16 cellular contexts compared by ENCODE assay signal in the genomic region with DNA sequence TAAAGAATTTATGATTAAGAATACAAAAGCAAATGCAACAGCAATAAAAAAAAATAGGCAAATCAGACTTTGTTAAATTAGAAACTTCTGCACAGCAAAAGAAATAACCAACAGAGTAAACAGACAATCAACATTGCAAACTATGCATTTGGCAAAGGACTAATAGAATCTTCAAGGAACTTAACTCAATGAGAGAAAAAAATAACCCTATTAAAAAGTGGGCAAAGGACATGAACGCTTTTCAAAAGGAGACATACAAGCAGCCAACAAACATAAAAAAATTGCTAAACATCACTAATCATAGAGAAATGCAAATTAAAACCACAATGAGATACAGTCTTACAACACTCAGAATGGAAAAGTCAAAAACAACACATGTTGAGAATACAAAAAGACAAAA.
DNase-seq lines count a peak whose midpoint lies in the region; ATAC-seq, FAIRE-seq and TF ChIP-seq lines count a peak whose summit lies in the region.
"Had no signal": no experiment of that assay in that cellular context is flagged by ENCODE, and none has a peak within 500 bp of the region (broad histone marks: within the 10 kb centered on the region; RNA-seq: fewer than 3 reads in every experiment).

No MANE protein-coding gene starts in this region.

- H3K27me3 Mint-ChIP-seq in naive thymus-derived CD8-positive, alpha-beta T cell: peaks cover 0 to 4% (median 0%) of the 10 kb centered on the region in 5 donors
- H3K27me3 Mint-ChIP-seq: CD4-positive, alpha-beta T cell had no signal

- no peak for ATAC-seq in HG02852 (IDR thresholded peaks at IDR 0.05; ENCODE audit: unreplicated experiment)
- no peak for ATAC-seq in naive thymus-derived CD8-positive, alpha-beta T cell
- ATAC-seq: GM23338 had no signal

- H3K9me3 Mint-ChIP-seq in naive thymus-derived CD8-positive, alpha-beta T cell: no peaks in the 10 kb centered on the region
- H3K9me3 Mint-ChIP-seq: CD4-positive, alpha-beta T cell; GM23338 had no signal

- H3K36me3 Mint-ChIP-seq in naive thymus-derived CD8-positive, alpha-beta T cell: no peaks in the 10 kb centered on the region

- POLR2A ChIA-PET in naive thymus-derived CD8-positive, alpha-beta T cell (lab: Charles Lee): no interaction called here

- DNase-seq in D721Med (ENCODE audit: insufficient read length, low spot score) (no peak), amniotic epithelial cell (ENCODE audit: low read depth) (peak; percentile 12), fibroblast of mammary gland (ENCODE audit: low read depth) (peak; percentile 42), NCI-H345 (lab: John Stamatoyannopoulos, UW) (no peak)
- DNase-seq in naive thymus-derived CD8-positive, alpha-beta T cell: no peak
- DNase-seq: AML-193; CD4-positive, alpha-beta T cell; DMS53; DND-41; EL; HCEC 1CT had no signal

- H3K4me3 ChIP-seq in fibroblast of mammary gland (ENCODE audit: control insufficient read depth, low read depth, low read length): no peak overlapping the region
- H3K4me3 ChIP-seq: GM23338 had no signal

- no peak for TF ChIP-seq CTCF in D721Med (IDR thresholded peaks at IDR 0.05; ENCODE audit: insufficient read depth, missing control alignments)
- TF ChIP-seq CTCF in fibroblast of mammary gland (conservative IDR thresholded peaks at IDR 0.05; ENCODE audit: control insufficient read depth, insufficient read depth, low read depth, low read length): no peak

- FAIRE-seq in D721Med (lab: Jason Lieb, UNC): peak; percentile 99
- FAIRE-seq: GM12892, GM18507, H54 had no signal

- no peak overlapping the region for H3K4me3 Mint-ChIP-seq in naive thymus-derived CD8-positive, alpha-beta T cell
- H3K4me3 Mint-ChIP-seq: CD4-positive, alpha-beta T cell; GM23338 had no signal

- no peaks in the 10 kb centered on the region for H3K4me1 Mint-ChIP-seq in naive thymus-derived CD8-positive, alpha-beta T cell
- H3K4me1 Mint-ChIP-seq: GM23338 had no signal

- H3K27ac Mint-ChIP-seq in naive thymus-derived CD8-positive, alpha-beta T cell: no peak overlapping the region
- H3K27ac Mint-ChIP-seq: CD4-positive, alpha-beta T cell; GM23338 had no signal

Comparison
In these comparisons a context has a peak if more than half of its experiments do, and no peak if none do; other contexts are left out.
1. DNase-seq: peak in amniotic epithelial cell (single experiment) and fibroblast of mammary gland (single experiment); none in D721Med (single experiment), NCI-H345 (single experiment) and naive thymus-derived CD8-positive, alpha-beta T cell (0 of 10).